Comparison of ENCODE assay signal across 19 cellular contexts in the genomic region with DNA sequence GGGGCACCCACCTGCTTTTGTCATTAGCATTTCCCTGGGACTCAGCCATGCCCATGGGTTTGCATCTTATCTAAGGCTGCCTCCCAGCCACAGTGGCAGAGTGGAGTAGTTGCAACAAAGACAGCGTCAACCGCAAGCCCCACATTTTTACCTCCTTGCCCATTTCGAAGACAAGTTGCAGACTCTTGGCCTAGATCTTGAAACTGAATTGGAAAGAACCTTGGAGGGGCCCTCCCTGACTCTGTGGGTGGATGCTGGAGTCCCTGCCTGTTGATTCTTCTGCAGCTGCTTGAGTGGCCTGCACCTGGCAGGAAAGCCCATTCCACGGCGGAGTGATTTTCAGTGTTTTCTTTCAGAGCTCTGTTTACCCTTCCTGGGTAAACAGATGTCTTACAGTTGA.
DNase-seq lines count a peak whose midpoint lies in the region; ATAC-seq, FAIRE-seq and TF ChIP-seq lines count a peak whose summit lies in the region.
"Had no signal": no experiment of that assay in that cellular context is flagged by ENCODE, and none has a peak within 500 bp of the region (broad histone marks: within the 10 kb centered on the region; RNA-seq: fewer than 3 reads in every experiment).

No MANE protein-coding gene starts in this region.

- H4K20me1 ChIP-seq in HCT116 (ENCODE audit: insufficient read depth) = no peaks in the 10 kb centered on the region

- POLR2A ChIA-PET in HCT116 (lab: Charles Lee) = no interaction called here

- CTCF ChIA-PET in HCT116 (lab: Charles Lee) = interaction anchor here (1.5 kb wide), 1 partner anchor 9 kb away, joined by 3 read pairs; no protein-coding TSS in a partner anchor

- peaks cover 0 to 5% of the 10 kb centered on the region in 2 experiments; a peak in 1 of 4 replicates for H3K36me3 ChIP-seq in HCT116 (ENCODE audit: control insufficient read depth in 1 of 2, insufficient read depth in 2 of 2, low read length in 2 of 2)
- H3K36me3 ChIP-seq: pancreas had no signal

- peaks cover 0 to 15% of the 10 kb centered on the region in 2 experiments; a peak in 1 of 4 replicates for H3K9me3 ChIP-seq in HCT116 (ENCODE audit: control insufficient read depth in 1 of 2, insufficient read depth in 1 of 2, low read depth in 1 of 2, low read length in 2 of 2)
- H3K9me3 ChIP-seq: pancreas had no signal

- peak overlapping the region; percentile 82 for H3K4me2 ChIP-seq in HCT116 (ENCODE audit: low read length)

- RAD21 ChIA-PET in HCT116 (lab: Charles Lee; ENCODE audit: low non-redundant PET in 1 of 2, low total read pairs in 2 of 2, uncharacterized antibody in 2 of 2, unreplicated experiment in 2 of 2) = no interaction called here

- H3K27me3 Mint-ChIP-seq in stimulated activated naive CD8-positive, alpha-beta T cell treated with anti-CD3 and anti-CD28 coated beads, Interleukin-15, amount 100 ng/mL, for 72 hours = peaks cover 15% of the 10 kb centered on the region

- H3K27ac ChIP-seq in HCT116 (ENCODE audit: low read depth, low read length) = peak overlapping the region; percentile 85
- H3K27ac ChIP-seq in substantia nigra (ENCODE audit: low read depth, low read length, poor library complexity, severe bottlenecking) = no peak overlapping the region
- H3K27ac ChIP-seq: pancreas, SK-N-MC had no signal

- peak overlapping the region; percentile 6 to 43; a peak in 3 of 4 replicates for H3K4me3 ChIP-seq in HCT116 (replicated peaks in 1 of 2; ENCODE audit: low read depth in 1 of 2, low read length in 2 of 2)
- H3K4me3 ChIP-seq: pancreas, SK-N-MC had no signal

- H2AFZ ChIP-seq in HCT116 (ENCODE audit: low read depth, low read length, poor library complexity, severe bottlenecking) = no peak overlapping the region

- H3K4me1 Mint-ChIP-seq in stimulated activated naive CD8-positive, alpha-beta T cell treated with anti-CD3 and anti-CD28 coated beads, Interleukin-15, amount 100 ng/mL, for 72 hours = peaks cover 6% of the 10 kb centered on the region
- H3K4me1 Mint-ChIP-seq: activated naive CD4-positive, alpha-beta T cell treated with anti-CD3 and anti-CD28 coated beads, Interleukin-2, amount 10 ng/mL, durations not matched to agents 7 days and 5 days had no signal

- ATAC-seq in stimulated activated naive CD8-positive, alpha-beta T cell treated with anti-CD3 and anti-CD28 coated beads, Interleukin-15, amount 100 ng/mL, for 72 hours = peak; percentile 75
- ATAC-seq in stimulated activated naive CD8-positive, alpha-beta T cell treated with anti-CD3 and anti-CD28 coated beads, Interleukin-15, Interleukin-2, amounts not matched to agents 100 U/mL and 50 U/mL, for 24 hours = no peak
- peak; percentile 10; the same call in 1 of the 2 replicates for ATAC-seq in HCT116
- ATAC-seq: pancreas had no signal

- peak overlapping the region in 1 of 2 donors; percentile 30 for H3K4me3 Mint-ChIP-seq in stimulated activated naive CD8-positive, alpha-beta T cell treated with anti-CD3 and anti-CD28 coated beads, Interleukin-15, amount 100 ng/mL, for 72 hours
- H3K4me3 Mint-ChIP-seq: activated naive CD4-positive, alpha-beta T cell treated with anti-CD3 and anti-CD28 coated beads, Interleukin-2, amount 10 ng/mL, durations not matched to agents 7 days and 5 days had no signal

- H3K27me3 ChIP-seq in HCT116 (ENCODE audit: insufficient read depth, low read length) = no peaks in the 10 kb centered on the region
- H3K27me3 ChIP-seq: pancreas had no signal

- peak overlapping the region in 1 of 2 donors; percentile 84 for H3K27ac Mint-ChIP-seq in stimulated activated naive CD8-positive, alpha-beta T cell treated with anti-CD3 and anti-CD28 coated beads, Interleukin-15, amount 100 ng/mL, for 72 hours
- H3K27ac Mint-ChIP-seq: activated naive CD4-positive, alpha-beta T cell treated with anti-CD3 and anti-CD28 coated beads, Interleukin-2, amount 10 ng/mL, durations not matched to agents 7 days and 5 days had no signal

- H3K9me3 Mint-ChIP-seq in stimulated activated naive CD8-positive, alpha-beta T cell treated with anti-CD3 and anti-CD28 coated beads, Interleukin-15, amount 100 ng/mL, for 72 hours = peaks cover 0 to 16% of the 10 kb centered on the region in 2 donors

- H3K9me2 ChIP-seq in HCT116 (ENCODE audit: insufficient read depth) = no peaks in the 10 kb centered on the region

- BruUV-seq in HCT116 (replicated peaks; lab: Mats Ljungman, UMichigan) = TSS peak; percentile 91

- H3K79me2 ChIP-seq in HCT116 (ENCODE audit: insufficient read depth, low read length) = no peaks in the 10 kb centered on the region

- TF ChIP-seq POLR2A in HCT116 (IDR thresholded peaks at IDR 0.05; ENCODE audit: borderline replicate concordance, extremely low read depth, insufficient read depth, insufficient read length) = no peak

- peak overlapping the region; percentile 77 for H3K9ac ChIP-seq in HCT116 (ENCODE audit: low read length)

- H3K4me1 ChIP-seq in HCT116 (ENCODE audit: control insufficient read depth in 1 of 2, insufficient read depth in 2 of 2, low read length in 2 of 2) = peaks cover 24 to 58% of the 10 kb centered on the region in 2 experiments
- H3K4me1 ChIP-seq: pancreas had no signal

- peak; percentile 4 to 23 for DNase-seq in stimulated activated naive CD8-positive, alpha-beta T cell treated with anti-CD3 and anti-CD28 coated beads, Interleukin-15, amount 100 ng/mL, for 72 hours
- no peak for DNase-seq in stimulated activated naive CD8-positive, alpha-beta T cell treated with anti-CD3 and anti-CD28 coated beads, Interleukin-15, Interleukin-2, amounts not matched to agents 100 U/mL and 50 U/mL, for 24 hours
- DNase-seq in HCT116 (ENCODE audit: low read depth, low spot score) (no peak), NCI-H774 (lab: John Stamatoyannopoulos, UW) (peak; percentile 16), HTR-8/SVneo (ENCODE audit: insufficient read length, low spot score) (no peak), NOMO-1 treated with DMSO at 0.1 percent for 48 hours (lab: John Stamatoyannopoulos, UW; ENCODE audit: unreplicated experiment) (no peak), amniotic stem cell (lab: John Stamatoyannopoulos, UW) (no peak), substantia nigra (lab: John Stamatoyannopoulos, UW) (no peak)
- DNase-seq: activated CD4-positive, alpha-beta T cell treated with anti-CD3 and anti-CD28 coated beads for 4 hours; activated naive CD4-positive, alpha-beta T cell treated with anti-CD3 and anti-CD28 coated beads, Interleukin-2, amount 10 ng/mL, durations not matched to agents 7 days and 5 days; central memory CD4-positive, alpha-beta T cell; erythroblast; HCEC 1CT; mesendoderm; MM.1S; NK-92 treated with Interleukin-12 subunit alpha and Interleukin-12 subunit beta, amount 100 ng/mL, for 24 hours; pancreas; stimulated activated CD8-positive, alpha-beta memory T cell treated with anti-CD3 and anti-CD28 coated beads, Interleukin-4, amount 100 ng/mL, for 48 hours had no signal

- peak in 1 of 3 experiments; percentile 17; a peak in 1 of 6 replicates for TF ChIP-seq CTCF in HCT116 (IDR thresholded peaks at IDR 0.05 in 2 of 3, conservative IDR thresholded peaks at IDR 0.05 in 1 of 3; ENCODE audit: borderline replicate concordance in 1 of 3, insufficient read depth in 1 of 3, low read depth in 2 of 3, low read length in 2 of 3)

- no peak for TF ChIP-seq RAD21 in HCT116 (IDR thresholded peaks at IDR 0.05; ENCODE audit: low read depth)

- no peak for FAIRE-seq in HTR-8/SVneo (lab: Jason Lieb, UNC)
- FAIRE-seq: pancreas had no signal

- intact Hi-C loops in HCT116 (cut with micrococcal nuclease) = no loop called here

TF ChIP-seq in HCT116, 20 proteins besides CTCF, POLR2A, EP300 and RAD21:
- TF ChIP-seq EGR1 (IDR thresholded peaks at IDR 0.05; ENCODE audit: low read depth) (no peak), SIN3A (IDR thresholded peaks at IDR 0.05; ENCODE audit: low read depth) (no peak), MAX (IDR thresholded peaks at IDR 0.05) (no peak), ZBTB33 (IDR thresholded peaks at IDR 0.05; ENCODE audit: extremely low read depth, insufficient replicate concordance, low read length) (no peak)

Comparison
In these comparisons a context has a peak if more than half of its experiments do, and no peak if none do; other contexts are left out.
1. DNase-seq: peak in stimulated activated naive CD8-positive, alpha-beta T cell treated with anti-CD3 and anti-CD28 coated beads, Interleukin-15, amount 100 ng/mL, for 72 hours (2 of 2) and NCI-H774 (single experiment); none in stimulated activated naive CD8-positive, alpha-beta T cell treated with anti-CD3 and anti-CD28 coated beads, Interleukin-15, Interleukin-2, amounts not matched to agents 100 U/mL and 50 U/mL, for 24 hours (single experiment), HCT116 (single experiment), HTR-8/SVneo (single experiment), NOMO-1 treated with DMSO at 0.1 percent for 48 hours (single experiment), amniotic stem cell (single experiment) and substantia nigra (0 of 49).